Comparison of ENCODE assay signal across 8 cellular contexts in the genomic region with DNA sequence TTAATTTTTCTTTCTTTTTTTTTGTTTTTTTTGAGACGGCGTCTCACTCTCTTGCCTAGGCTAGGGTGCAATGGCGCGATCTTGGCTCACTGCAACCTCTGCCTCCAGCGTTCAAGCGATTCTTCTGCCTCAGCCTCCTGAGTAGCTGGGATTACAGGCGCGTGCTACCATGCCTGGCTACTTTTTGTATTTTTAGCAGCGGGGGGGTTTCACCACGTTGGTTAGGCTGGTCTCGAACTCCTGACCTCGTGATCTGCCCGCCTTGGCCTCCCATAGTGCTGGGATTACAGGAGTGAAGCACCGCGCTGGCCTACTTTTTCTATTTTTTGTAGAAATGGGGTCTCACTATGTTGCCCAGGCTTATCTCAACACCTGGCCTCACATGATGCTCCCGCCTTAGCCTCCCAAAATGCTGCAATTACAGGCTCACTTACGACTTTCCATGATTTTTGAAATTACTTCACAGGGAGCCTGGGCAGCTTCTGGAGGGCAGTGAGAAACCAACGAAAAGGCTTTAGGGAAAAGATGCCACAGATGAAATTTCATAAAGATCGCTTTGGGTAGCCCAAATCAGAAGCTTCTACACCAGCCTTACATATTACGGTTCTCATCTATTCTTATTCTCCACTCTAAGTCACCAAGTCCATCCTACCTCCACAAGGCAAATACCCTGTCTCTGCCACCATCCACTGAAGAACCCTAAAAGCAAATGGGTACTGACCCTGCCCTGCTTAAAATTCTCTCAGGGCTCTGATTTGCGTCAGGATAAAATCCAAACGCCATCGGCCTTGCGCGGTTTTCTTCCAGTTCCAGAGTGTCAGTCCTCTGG. TPM values are rescaled to one million over a fixed set of nuclear protein-coding genes. Genes with fewer than 3 reads are reported as not detected.
DNase-seq lines count a peak whose midpoint lies in the region; ATAC-seq and TF ChIP-seq lines count a peak whose summit lies in the region.

No MANE protein-coding gene starts in this region.

- CTCF ChIA-PET in activated CD8-positive, alpha-beta T cell treated with anti-CD3 and anti-CD28 coated beads, Interleukin-2, amount 10 ng/mL, durations not matched to agents 7 days and 5 days (lab: Charles Lee): interaction anchor here (3.3 kb wide), 1 partner anchor 21 kb away, joined by 15 read pairs; no protein-coding TSS in a partner anchor

- H3K27me3 Mint-ChIP-seq in activated CD8-positive, alpha-beta T cell treated with anti-CD3 and anti-CD28 coated beads, Interleukin-2, amount 10 ng/mL, durations not matched to agents 7 days and 5 days (ENCODE audit: low read depth): no peaks in the 10 kb centered on the region

- no peaks in the 10 kb centered on the region for H4K20me1 ChIP-seq in smooth muscle cell (ENCODE audit: low read depth)

- peak overlapping the region; percentile 88 for H3K4me3 Mint-ChIP-seq in activated CD8-positive, alpha-beta T cell treated with anti-CD3 and anti-CD28 coated beads, Interleukin-2, amount 10 ng/mL, durations not matched to agents 7 days and 5 days

- H3K36me3 Mint-ChIP-seq in activated CD8-positive, alpha-beta T cell treated with anti-CD3 and anti-CD28 coated beads, Interleukin-2, amount 10 ng/mL, durations not matched to agents 7 days and 5 days (ENCODE audit: low read depth): peaks cover 60% of the 10 kb centered on the region

- no peak for ATAC-seq in activated CD8-positive, alpha-beta T cell treated with anti-CD3 and anti-CD28 coated beads, Interleukin-2, amount 10 ng/mL, durations not matched to agents 7 days and 5 days
- peak in 1 of 2 donors; percentile 1 for ATAC-seq in right cardiac atrium
- ATAC-seq in activated CD4-positive, CD25-positive, alpha-beta regulatory T cell treated with anti-CD3 and anti-CD28 coated beads, Interleukin-2, amount 50 U/mL, for 24 hours: no peak

- peaks cover 73% of the 10 kb centered on the region for H3K4me1 Mint-ChIP-seq in activated CD8-positive, alpha-beta T cell treated with anti-CD3 and anti-CD28 coated beads, Interleukin-2, amount 10 ng/mL, durations not matched to agents 7 days and 5 days (ENCODE audit: low read depth)

- H3K9me3 Mint-ChIP-seq in activated CD8-positive, alpha-beta T cell treated with anti-CD3 and anti-CD28 coated beads, Interleukin-2, amount 10 ng/mL, durations not matched to agents 7 days and 5 days (ENCODE audit: insufficient read depth): no peaks in the 10 kb centered on the region

- intact Hi-C loops in right cardiac atrium (cut with DNase I): no loop called here

- no peaks in the 10 kb centered on the region for H3F3A ChIP-seq in smooth muscle cell (ENCODE audit: low read depth)

- H3K9me3 ChIP-seq in right cardiac atrium (ENCODE audit: control insufficient read depth, low read length): no peaks in the 10 kb centered on the region
- no peaks in the 10 kb centered on the region for H3K9me3 ChIP-seq in smooth muscle cell (replicated peaks; ENCODE audit: low read depth)

- H3K27ac ChIP-seq in right cardiac atrium (ENCODE audit: low read length): peak overlapping the region; percentile 84
- H3K27ac ChIP-seq in smooth muscle cell (ENCODE audit: low read depth): peak overlapping the region; percentile 90

- DNase-seq in A172 (ENCODE audit: low spot score): peak; percentile 18
- DNase-seq in H7: no peak
- DNase-seq in activated CD8-positive, alpha-beta T cell treated with anti-CD3 and anti-CD28 coated beads, Interleukin-2, amount 10 ng/mL, durations not matched to agents 7 days and 5 days: no peak
- DNase-seq in right cardiac atrium: no peak
- no peak for DNase-seq in smooth muscle cell (lab: John Stamatoyannopoulos, UW; ENCODE audit: unreplicated experiment)
- DNase-seq in DMS53 treated with DMSO at 0.1 percent for 48 hours (lab: John Stamatoyannopoulos, UW; ENCODE audit: unreplicated experiment): no peak
- DNase-seq in GF-D8 (lab: John Stamatoyannopoulos, UW): no peak

- H3K27me3 ChIP-seq in H7 (ENCODE audit: control insufficient read depth, insufficient read depth, low read length) (no peaks in the 10 kb centered on the region), right cardiac atrium (ENCODE audit: control insufficient read depth, insufficient read depth) (no peaks in the 10 kb centered on the region), smooth muscle cell (ENCODE audit: low read depth) (no peaks in the 10 kb centered on the region)

- H3K4me2 ChIP-seq in smooth muscle cell: peak overlapping the region; percentile 86

- no peaks in the 10 kb centered on the region for H3K4me1 ChIP-seq in right cardiac atrium (ENCODE audit: control insufficient read depth, insufficient read depth, low read length)
- H3K4me1 ChIP-seq in smooth muscle cell (ENCODE audit: low read depth): peaks cover 12% of the 10 kb centered on the region

- H3K36me3 ChIP-seq in H7 (replicated peaks; ENCODE audit: control insufficient read depth, insufficient read depth, low read length) (no peaks in the 10 kb centered on the region; the same call in 1 of the 2 replicates), smooth muscle cell (ENCODE audit: low read depth) (no peaks in the 10 kb centered on the region)

- peak overlapping the region; percentile 95 for H3K27ac Mint-ChIP-seq in activated CD8-positive, alpha-beta T cell treated with anti-CD3 and anti-CD28 coated beads, Interleukin-2, amount 10 ng/mL, durations not matched to agents 7 days and 5 days

- peak overlapping the region; percentile 70 for H2AFZ ChIP-seq in smooth muscle cell (ENCODE audit: low read depth)

- no peak for TF ChIP-seq CTCF in smooth muscle cell (IDR thresholded peaks at IDR 0.05; ENCODE audit: borderline replicate concordance, insufficient read depth, poor library complexity, severe bottlenecking)

- H3K4me3 ChIP-seq in H7 (ENCODE audit: insufficient read depth, low read depth, low read length) (peak overlapping the region; percentile 89), right cardiac atrium (ENCODE audit: low read length) (peak overlapping the region; percentile 73), smooth muscle cell (peak overlapping the region; percentile 70)

- H3K9ac ChIP-seq in smooth muscle cell (ENCODE audit: low read depth): peak overlapping the region; percentile 87

- WGBS in right cardiac atrium: 70% methylated on average over 25 of the region's 25 CpGs
- 72% methylated on average over 25 of the region's 25 CpGs for WGBS in smooth muscle cell (ENCODE audit: low lambda C conversion rate)

- POLR2A ChIA-PET in activated CD8-positive, alpha-beta T cell treated with anti-CD3 and anti-CD28 coated beads, Interleukin-2, amount 10 ng/mL, durations not matched to agents 7 days and 5 days (lab: Charles Lee): interaction anchor here (0.7 to 1.3 kb wide), 3 partner anchors 197 to 240 kb away, joined by 3 read pairs; no protein-coding TSS in a partner anchor

- H3K79me2 ChIP-seq in smooth muscle cell (ENCODE audit: low read depth): peaks cover 26% of the 10 kb centered on the region

RNA-seq across cellular contexts. Expression of gene RRM1, which starts 0.9 kb away (rescaled TPM):
- 251 and 260 TPM in 2 replicates for total RNA-seq in A172 (2014; rRNA removed; shearing (Covaris generic))
- total RNA-seq in H7 (2014; rRNA removed; shearing (Covaris generic)): 147 and 153 TPM in 2 replicates
- 100 to 1,000 TPM; 180 to 183 TPM for total RNA-seq in activated CD8-positive, alpha-beta T cell treated with anti-CD3 and anti-CD28 coated beads, Interleukin-2, amount 10 ng/mL, durations not matched to agents 7 days and 5 days
- total RNA-seq in right cardiac atrium (10 to 100 TPM; 21.1 to 29.0 (median 26.9) TPM), smooth muscle cell (76.1 and 90.5 TPM in 2 replicates)
- polyA plus RNA-seq in right cardiac atrium (11.9 TPM), smooth muscle cell (29.5 and 36.4 TPM in 2 replicates)
